ENCODE assay signal across 1 cellular context in genomic region chr11:74138021-74138420, GRCh38.
TF ChIP-seq lines count a peak whose summit lies in the region.

No MANE protein-coding gene starts in this region.

TF ChIP-seq in K562, 482 proteins besides CTCF, POLR2A, EP300 and RAD21:
- no peak for TF ChIP-seq ZBTB8A (IDR thresholded peaks at IDR 0.05; ENCODE audit: partially characterized antibody)
- TF ChIP-seq ZNF57 (CRISPR knock-in tag; IDR thresholded peaks at IDR 0.05), result no peak
- no peak for TF ChIP-seq SMAD4 (CRISPR knock-in tag; conservative IDR thresholded peaks at IDR 0.05)
- TF ChIP-seq, protein P1, sequence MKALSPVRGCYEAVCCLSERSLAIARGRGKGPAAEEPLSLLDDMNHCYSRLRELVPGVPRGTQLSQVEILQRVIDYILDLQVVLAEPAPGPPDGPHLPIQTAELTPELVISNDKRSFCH (CRISPR knock-in tag; IDR thresholded peaks at IDR 0.05), result no peak
- TF ChIP-seq, protein P1 (tag; IDR thresholded peaks at IDR 0.05), result no peak
- TF ChIP-seq SIN3A (IDR thresholded peaks at IDR 0.05; ENCODE audit: borderline replicate concordance in 2 of 2, control insufficient read depth in 1 of 2, low read depth in 2 of 2, low read length in 2 of 2), result no peak
- no peak for TF ChIP-seq MTA2 (IDR thresholded peaks at IDR 0.05; ENCODE audit: low read depth)
- no peak for TF ChIP-seq ZNF274 (IDR thresholded peaks at IDR 0.05; ENCODE audit: borderline replicate concordance, low read depth, low read length)
- no peak for TF ChIP-seq PHB2 (IDR thresholded peaks at IDR 0.05; ENCODE audit: low read depth)
- TF ChIP-seq RCOR1 (IDR thresholded peaks at IDR 0.05; ENCODE audit: borderline replicate concordance in 1 of 2, low read depth in 2 of 2, low read length in 2 of 2), result no peak
- no peak for TF ChIP-seq TSC22D4 (tag; IDR thresholded peaks at IDR 0.05)
- TF ChIP-seq E4F1 (CRISPR knock-in tag; IDR thresholded peaks at IDR 0.05; ENCODE audit: borderline replicate concordance), result no peak
- TF ChIP-seq CEBPB (tag; IDR thresholded peaks at IDR 0.05), result no peak
- no peak for TF ChIP-seq KAT2B (IDR thresholded peaks at IDR 0.05; ENCODE audit: low read depth, low read length)
- TF ChIP-seq TCF7 (IDR thresholded peaks at IDR 0.05; ENCODE audit: borderline replicate concordance), result no peak
- TF ChIP-seq, protein P2, sequence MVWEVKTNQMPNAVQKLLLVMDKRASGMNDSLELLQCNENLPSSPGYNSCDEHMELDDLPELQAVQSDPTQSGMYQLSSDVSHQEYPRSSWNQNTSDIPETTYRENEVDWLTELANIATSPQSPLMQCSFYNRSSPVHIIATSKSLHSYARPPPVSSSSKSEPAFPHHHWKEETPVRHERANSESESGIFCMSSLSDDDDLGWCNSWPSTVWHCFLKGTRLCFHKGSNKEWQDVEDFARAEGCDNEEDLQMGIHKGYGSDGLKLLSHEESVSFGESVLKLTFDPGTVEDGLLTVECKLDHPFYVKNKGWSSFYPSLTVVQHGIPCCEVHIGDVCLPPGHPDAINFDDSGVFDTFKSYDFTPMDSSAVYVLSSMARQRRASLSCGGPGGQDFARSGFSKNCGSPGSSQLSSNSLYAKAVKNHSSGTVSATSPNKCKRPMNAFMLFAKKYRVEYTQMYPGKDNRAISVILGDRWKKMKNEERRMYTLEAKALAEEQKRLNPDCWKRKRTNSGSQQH (CRISPR knock-in tag; IDR thresholded peaks at IDR 0.05), result no peak
- TF ChIP-seq VEZF1 (CRISPR knock-in tag; IDR thresholded peaks at IDR 0.05), result no peak
- no peak for TF ChIP-seq ELF4 (CRISPR knock-in tag; IDR thresholded peaks at IDR 0.05)
